In genomic region chr14:73243748-73244147, GRCh38 we compare ENCODE assay signal across 1 cellular context.
TF ChIP-seq lines count a peak whose summit lies in the region.

No MANE protein-coding gene starts in this region.

TF ChIP-seq in H1, 55 proteins besides CTCF, POLR2A, EP300 and RAD21:
- peak; percentile 81 for TF ChIP-seq KDM1A (IDR thresholded peaks at IDR 0.05; ENCODE audit: borderline replicate concordance, low read length)
- TF ChIP-seq SUZ12 (IDR thresholded peaks at IDR 0.05; ENCODE audit: low read length) = no peak
- no peak for TF ChIP-seq ASH2L (IDR thresholded peaks at IDR 0.05; ENCODE audit: low read length)
- TF ChIP-seq TBP (IDR thresholded peaks at IDR 0.05; ENCODE audit: low read depth, low read length) = no peak
